Comparison of ENCODE assay signal across 15 cellular contexts in genomic region chr19:46481187-46481586, GRCh38. TPM values are rescaled to one million over a fixed set of nuclear protein-coding genes. Genes with fewer than 3 reads are reported as not detected.
DNase-seq lines count a peak whose midpoint lies in the region; TF ChIP-seq lines count a peak whose summit lies in the region.
"Had no signal": no experiment of that assay in that cellular context is flagged by ENCODE, and none has a peak within 500 bp of the region (broad histone marks: within the 10 kb centered on the region; RNA-seq: fewer than 3 reads in every experiment).

No MANE protein-coding gene starts in this region.

- H3K9me3 Mint-ChIP-seq in HFFc6, result no peaks in the 10 kb centered on the region
- H3K9me3 Mint-ChIP-seq: activated CD4-positive, alpha-beta T cell treated with anti-CD3 and anti-CD28 coated beads, Interleukin-2, amount 10 ng/mL, durations not matched to agents 24 days and 14 days; naive thymus-derived CD4-positive, alpha-beta T cell; stimulated activated memory B cell treated with anti-CD40 and anti-IgM and Interleukin-4, amounts not matched to agents 10 μg/mL and 1 μg/mL and 100 μg/mL, for 72 hours had no signal

- H3K4me3 Mint-ChIP-seq in HFFc6, result peak overlapping the region; percentile 73
- H3K4me3 Mint-ChIP-seq: activated CD4-positive, alpha-beta T cell treated with anti-CD3 and anti-CD28 coated beads, Interleukin-2, amount 10 ng/mL, durations not matched to agents 24 days and 14 days; B cell; naive thymus-derived CD4-positive, alpha-beta T cell; stimulated activated memory B cell treated with anti-CD40 and anti-IgM and Interleukin-4, amounts not matched to agents 10 μg/mL and 1 μg/mL and 100 μg/mL, for 72 hours had no signal

- H3K27ac ChIP-seq in coronary artery, result peak overlapping the region; percentile 82
- H3K27ac ChIP-seq: HL-60 had no signal

- H3K27me3 Mint-ChIP-seq in HFFc6 (ENCODE audit: insufficient read depth), result peaks cover 3% of the 10 kb centered on the region; the same call in 1 of the 2 replicates

- H3K4me2 ChIP-seq in skeletal muscle satellite cell (ENCODE audit: low read length), result peak overlapping the region; percentile 68

- no peaks in the 10 kb centered on the region for H3K36me3 Mint-ChIP-seq in HFFc6 (ENCODE audit: low read depth)
- H3K36me3 Mint-ChIP-seq: naive thymus-derived CD4-positive, alpha-beta T cell; stimulated activated memory B cell treated with anti-CD40 and anti-IgM and Interleukin-4, amounts not matched to agents 10 μg/mL and 1 μg/mL and 100 μg/mL, for 72 hours had no signal

- POLR2A ChIA-PET in HEK293T (lab: Yijun Ruan, JAX), result no interaction called here

- peak overlapping the region; percentile 81 for H3K9ac ChIP-seq in skeletal muscle satellite cell (ENCODE audit: low read depth, low read length)

- H3K4me1 ChIP-seq in skeletal muscle satellite cell (ENCODE audit: control insufficient read depth, insufficient read depth, low read length), result peaks cover 42% of the 10 kb centered on the region

- H3K27me3 ChIP-seq in skeletal muscle satellite cell (ENCODE audit: control insufficient read depth, insufficient read depth, low read length), result no peaks in the 10 kb centered on the region

- TF ChIP-seq CTCF in HFFc6 (IDR thresholded peaks at IDR 0.05) (no peak), coronary artery (IDR thresholded peaks at IDR 0.05) (no peak)

- H3K36me3 ChIP-seq in skeletal muscle satellite cell (ENCODE audit: insufficient read depth, low read length), result no peaks in the 10 kb centered on the region

- no peaks in the 10 kb centered on the region for H3K9me3 ChIP-seq in skeletal muscle satellite cell (replicated peaks; ENCODE audit: low read length)

- no peak for DNase-seq in HFFc6
- no peak for DNase-seq in coronary artery (ENCODE audit: low spot score)
- DNase-seq in kidney tubule cell (ENCODE audit: low spot score), result peak; percentile 32
- DNase-seq in DMS53 treated with DMSO at 0.1 percent for 48 hours (lab: John Stamatoyannopoulos, UW; ENCODE audit: unreplicated experiment), result no peak
- no peak for DNase-seq in NCI-H524 (lab: John Stamatoyannopoulos, UW)
- DNase-seq in ecto neural progenitor cell (ENCODE audit: low spot score), result no peak
- DNase-seq in HEK293T (ENCODE audit: extremely low spot score), result no peak
- DNase-seq: activated CD4-positive, alpha-beta T cell treated with anti-CD3 and anti-CD28 coated beads, Interleukin-2, amount 10 ng/mL, durations not matched to agents 24 days and 14 days; activated naive CD4-positive, alpha-beta T cell; naive thymus-derived CD4-positive, alpha-beta T cell had no signal

- peaks cover 38% of the 10 kb centered on the region for H3K4me1 Mint-ChIP-seq in HFFc6 (ENCODE audit: low read depth)
- H3K4me1 Mint-ChIP-seq: B cell had no signal

- peak overlapping the region; percentile 75 for H3K27ac Mint-ChIP-seq in HFFc6
- H3K27ac Mint-ChIP-seq: activated CD4-positive, alpha-beta T cell treated with anti-CD3 and anti-CD28 coated beads, Interleukin-2, amount 10 ng/mL, durations not matched to agents 24 days and 14 days; B cell; naive thymus-derived CD4-positive, alpha-beta T cell; stimulated activated memory B cell treated with anti-CD40 and anti-IgM and Interleukin-4, amounts not matched to agents 10 μg/mL and 1 μg/mL and 100 μg/mL, for 72 hours had no signal

- CTCF ChIA-PET in HEK293T (lab: Yijun Ruan, JAX), result interaction anchor here (0.6 to 1.3 kb wide), 2 partner anchors 79 to 84 kb away, joined by 3 read pairs; no protein-coding TSS in a partner anchor

- H3K4me3 ChIP-seq in coronary artery (no peak overlapping the region), skeletal muscle satellite cell (ENCODE audit: low read length) (peak overlapping the region; percentile 24)

TF ChIP-seq in HEK293T, 16 proteins besides CTCF, POLR2A, EP300 and RAD21:
- no peak for TF ChIP-seq CTBP1 (IDR thresholded peaks at IDR 0.05; ENCODE audit: borderline replicate concordance)
- no peak for TF ChIP-seq NFRKB (IDR thresholded peaks at IDR 0.05)
- TF ChIP-seq FOXM1 (IDR thresholded peaks at IDR 0.05; ENCODE audit: borderline replicate concordance), result no peak
- no peak for TF ChIP-seq ZNF384 (IDR thresholded peaks at IDR 0.05)
- no peak for TF ChIP-seq ARNT (IDR thresholded peaks at IDR 0.05)
- no peak for TF ChIP-seq TARDBP (IDR thresholded peaks at IDR 0.05)
- TF ChIP-seq L3MBTL2 (conservative IDR thresholded peaks at IDR 0.05), result no peak; the same call in 1 of the 2 replicates
- no peak for TF ChIP-seq FOXK2 (IDR thresholded peaks at IDR 0.05)
- TF ChIP-seq ELF4 (IDR thresholded peaks at IDR 0.05), result no peak
- TF ChIP-seq SUZ12 (IDR thresholded peaks at IDR 0.05), result no peak
- TF ChIP-seq LEF1 (IDR thresholded peaks at IDR 0.05; ENCODE audit: borderline replicate concordance), result no peak
- no peak for TF ChIP-seq SP1 (IDR thresholded peaks at IDR 0.05)
- no peak for TF ChIP-seq BHLHE40 (IDR thresholded peaks at IDR 0.05; ENCODE audit: borderline replicate concordance)
- no peak for TF ChIP-seq HDGF (IDR thresholded peaks at IDR 0.05; ENCODE audit: borderline replicate concordance)
- TF ChIP-seq PKNOX1 (IDR thresholded peaks at IDR 0.05), result no peak
- no peak for TF ChIP-seq FOXA1 (IDR thresholded peaks at IDR 0.05)
TF ChIP-seq in HEK293T: peak in this region for 0.

RNA-seq across cellular contexts. Expression of gene PNMA8A, which starts 9.8 kb away (rescaled TPM):
- total RNA-seq in HFFc6 (2021; fragmentation: NEBNext Ultra II Directional; extraction: Animal tissue kit (Norgen Biotek cat#: 25700)), result 10 to 100 TPM in 2 of 6 experiments, 1 to 10 TPM in 4; 8.6 to 13.1 (median 9.2) TPM
- 1.5 and 5.3 TPM in 2 replicates for total RNA-seq in skeletal muscle satellite cell (2012; rRNA removed)
- total RNA-seq: activated CD4-positive, alpha-beta T cell treated with anti-CD3 and anti-CD28 coated beads, Interleukin-2, amount 10 ng/mL, durations not matched to agents 24 days and 14 days; B cell; T-helper 1 cell treated with Interleukin-12 subunit alpha and Interleukin-12 subunit beta and Interleukin-4 antibody, amounts not matched to agents 30 ng/mL and 1 ng/mL, for 36 hours had no signal

RNA-seq across cellular contexts. Expression of gene PNMA8B, which starts 14.5 kb away (rescaled TPM):
- under 1 TPM in 4 of 6 experiments, not detected in 2; 0.02 to 0.17 (median 0.07) TPM for total RNA-seq in HFFc6 (2021; fragmentation: NEBNext Ultra II Directional; extraction: Animal tissue kit (Norgen Biotek cat#: 25700))
- 0.22 and 0.76 TPM in 2 replicates for total RNA-seq in skeletal muscle satellite cell (2012; rRNA removed)
- total RNA-seq: activated CD4-positive, alpha-beta T cell treated with anti-CD3 and anti-CD28 coated beads, Interleukin-2, amount 10 ng/mL, durations not matched to agents 24 days and 14 days; T-helper 1 cell treated with Interleukin-12 subunit alpha and Interleukin-12 subunit beta and Interleukin-4 antibody, amounts not matched to agents 30 ng/mL and 1 ng/mL, for 36 hours had no signal

RNA-seq across cellular contexts. Expression of gene PNMA8C, which starts 52.5 kb away (rescaled TPM):
- total RNA-seq in HFFc6 (2021; fragmentation: NEBNext Ultra II Directional; extraction: Animal tissue kit (Norgen Biotek cat#: 25700)), result under 1 TPM in 3 of 6 experiments, not detected in 3; 0.05 to 0.09 (median 0.07) TPM
- under 0.01 TPM in 1 of 2 replicates, not detected in the other for total RNA-seq in skeletal muscle satellite cell (2012; rRNA removed)
- total RNA-seq: activated CD4-positive, alpha-beta T cell treated with anti-CD3 and anti-CD28 coated beads, Interleukin-2, amount 10 ng/mL, durations not matched to agents 24 days and 14 days; B cell; naive thymus-derived CD4-positive, alpha-beta T cell; T-helper 1 cell treated with Interleukin-12 subunit alpha and Interleukin-12 subunit beta and Interleukin-4 antibody, amounts not matched to agents 30 ng/mL and 1 ng/mL, for 36 hours had no signal
